Comparison of ENCODE assay signal across 20 cellular contexts in the genomic region with DNA sequence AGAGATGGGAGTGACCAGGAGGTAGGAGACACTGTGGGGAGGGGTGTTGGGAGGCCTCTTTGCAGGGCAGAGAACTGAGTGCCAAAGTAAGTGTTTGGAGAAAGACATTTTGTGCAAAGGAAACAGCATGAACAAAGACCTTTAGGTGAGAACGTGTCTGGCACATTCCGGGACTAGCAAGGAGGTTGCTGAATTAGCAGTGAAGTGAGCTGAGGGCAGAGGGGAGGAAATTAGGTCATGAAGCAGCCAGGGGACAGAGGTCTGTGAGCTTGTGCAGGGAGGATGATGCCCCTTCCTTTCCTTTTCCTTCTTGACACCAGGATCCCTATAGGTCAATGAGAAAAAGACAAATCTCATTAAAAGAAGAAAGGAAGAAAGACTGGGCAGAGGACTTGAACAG. TPM values are rescaled to one million over a fixed set of nuclear protein-coding genes. Genes with fewer than 3 reads are reported as not detected.
DNase-seq lines count a peak whose midpoint lies in the region; ATAC-seq, FAIRE-seq and TF ChIP-seq lines count a peak whose summit lies in the region.
"Had no signal": no experiment of that assay in that cellular context is flagged by ENCODE, and none has a peak within 500 bp of the region (broad histone marks: within the 10 kb centered on the region; RNA-seq: fewer than 3 reads in every experiment).

No MANE protein-coding gene starts in this region.

- H3K36me3 Mint-ChIP-seq in CD8-positive, alpha-beta memory T cell, result no peaks in the 10 kb centered on the region
- no peaks in the 10 kb centered on the region for H3K36me3 Mint-ChIP-seq in activated T-helper 17 cell treated with anti-CD3 and anti-CD28 coated beads, Interleukin-2, amount 50 U/mL, for 72 hours (ENCODE audit: low read depth)
- H3K36me3 Mint-ChIP-seq in nephron (ENCODE audit: low read depth), result no peaks in the 10 kb centered on the region
- no peaks in the 10 kb centered on the region for H3K36me3 Mint-ChIP-seq in activated CD4-positive, alpha-beta T cell treated with anti-CD3 and anti-CD28 coated beads for 36 hours (ENCODE audit: low read depth)
- H3K36me3 Mint-ChIP-seq: CD4-positive, CD25-positive, alpha-beta regulatory T cell had no signal

- H3K27me3 Mint-ChIP-seq in CD8-positive, alpha-beta memory T cell, result peaks cover 4 to 26% of the 10 kb centered on the region in 2 donors
- peaks cover 15% of the 10 kb centered on the region for H3K27me3 Mint-ChIP-seq in activated T-helper 17 cell treated with anti-CD3 and anti-CD28 coated beads, Interleukin-2, amount 50 U/mL, for 72 hours
- no peaks in the 10 kb centered on the region for H3K27me3 Mint-ChIP-seq in nephron (ENCODE audit: low read depth)
- H3K27me3 Mint-ChIP-seq in activated CD4-positive, alpha-beta T cell treated with anti-CD3 and anti-CD28 coated beads for 36 hours, result peaks cover 7% of the 10 kb centered on the region

- ATAC-seq in activated T-helper 17 cell treated with anti-CD3 and anti-CD28 coated beads, Interleukin-2, amount 50 U/mL, for 72 hours (replicated peaks), result no peak
- ATAC-seq in activated CD4-positive, alpha-beta T cell treated with anti-CD3 and anti-CD28 coated beads for 36 hours, result no peak

- H2AFZ ChIP-seq in keratinocyte (ENCODE audit: control insufficient read depth, low read length), result peak overlapping the region; percentile 56

- H3K4me3 ChIP-seq in CD8-positive, alpha-beta memory T cell (ENCODE audit: low read length), result no peak overlapping the region
- H3K4me3 ChIP-seq in keratinocyte (ENCODE audit: control insufficient read depth in 2 of 3, extremely low read depth in 1 of 3, insufficient read depth in 2 of 3, low read depth in 1 of 3, low read length in 3 of 3) (no peak overlapping the region), kidney (ENCODE audit: low read length in 2 of 2) (no peak overlapping the region)
- H3K4me3 ChIP-seq: MG63 had no signal

- POLR2A ChIA-PET in CD8-positive, alpha-beta memory T cell (lab: Charles Lee), result no interaction called here
- POLR2A ChIA-PET in activated CD4-positive, alpha-beta T cell treated with anti-CD3 and anti-CD28 coated beads for 36 hours (lab: Charles Lee), result no interaction called here

- DNase-seq in CD8-positive, alpha-beta memory T cell, result peak in 3 of 5 donors; percentile 6 to 28 (median 12)
- no peak for DNase-seq in keratinocyte (ENCODE audit: low read depth, low spot score)
- no peak for DNase-seq in kidney
- DNase-seq in activated CD4-positive, alpha-beta T cell treated with anti-CD3 and anti-CD28 coated beads for 36 hours, result no peak
- no peak for DNase-seq in COR-L47 (lab: John Stamatoyannopoulos, UW)
- no peak for DNase-seq in nucleus accumbens (lab: John Stamatoyannopoulos, UW)
- DNase-seq: CD4-positive, CD25-positive, alpha-beta regulatory T cell; DND-41; GDM1; GOT3; KBM-7; MG63; NCI-H1105; NCI-H1694 treated with DMSO at 0.1 percent for 48 hours; NCI-H510A; NCI-H82 had no signal

- no peaks in the 10 kb centered on the region for H3K9me3 Mint-ChIP-seq in CD8-positive, alpha-beta memory T cell
- H3K9me3 Mint-ChIP-seq in activated T-helper 17 cell treated with anti-CD3 and anti-CD28 coated beads, Interleukin-2, amount 50 U/mL, for 72 hours, result no peaks in the 10 kb centered on the region
- no peaks in the 10 kb centered on the region for H3K9me3 Mint-ChIP-seq in nephron
- H3K9me3 Mint-ChIP-seq in activated CD4-positive, alpha-beta T cell treated with anti-CD3 and anti-CD28 coated beads for 36 hours (ENCODE audit: low read depth), result no peaks in the 10 kb centered on the region
- H3K9me3 Mint-ChIP-seq: CD4-positive, CD25-positive, alpha-beta regulatory T cell had no signal

- H3K27me3 ChIP-seq in CD8-positive, alpha-beta memory T cell (ENCODE audit: insufficient read depth, low read length, poor library complexity, severe bottlenecking), result no peaks in the 10 kb centered on the region
- no peaks in the 10 kb centered on the region for H3K27me3 ChIP-seq in keratinocyte (ENCODE audit: control insufficient read depth, extremely low read depth, insufficient read depth, low read length)
- H3K27me3 ChIP-seq: MG63 had no signal

- no peak for TF ChIP-seq CTCF in keratinocyte (optimal IDR thresholded peaks at IDR 0.05 in 1 of 3, IDR thresholded peaks at IDR 0.05 in 1 of 3, conservative IDR thresholded peaks at IDR 0.05 in 1 of 3; ENCODE audit: extremely low read depth in 1 of 3, insufficient read depth in 2 of 3, low read length in 3 of 3)
- no peak for TF ChIP-seq CTCF in nephron (IDR thresholded peaks at IDR 0.05; ENCODE audit: unreplicated experiment in 3 of 3)
- no peak for TF ChIP-seq CTCF in kidney (IDR thresholded peaks at IDR 0.05; ENCODE audit: borderline replicate concordance, extremely low read depth, insufficient read depth)

- H3K79me2 ChIP-seq in keratinocyte (ENCODE audit: control insufficient read depth, insufficient read depth, low read length), result no peaks in the 10 kb centered on the region

- H3K27ac Mint-ChIP-seq in CD8-positive, alpha-beta memory T cell, result peak overlapping the region in 7 of 8 donors; percentile 52 to 95 (median 87)
- H3K27ac Mint-ChIP-seq in activated T-helper 17 cell treated with anti-CD3 and anti-CD28 coated beads, Interleukin-2, amount 50 U/mL, for 72 hours, result peak overlapping the region; percentile 37
- peak overlapping the region in 2 of 3 experiments; percentile 17 to 63 for H3K27ac Mint-ChIP-seq in nephron
- no peak overlapping the region for H3K27ac Mint-ChIP-seq in activated CD4-positive, alpha-beta T cell treated with anti-CD3 and anti-CD28 coated beads for 36 hours
- H3K27ac Mint-ChIP-seq: CD4-positive, CD25-positive, alpha-beta regulatory T cell had no signal

- CTCF ChIA-PET in CD8-positive, alpha-beta memory T cell (lab: Charles Lee), result interaction anchor here (1.9 kb wide), 1 partner anchor 12 kb away, joined by 8 read pairs; no protein-coding TSS in a partner anchor
- CTCF ChIA-PET in activated CD4-positive, alpha-beta T cell treated with anti-CD3 and anti-CD28 coated beads for 36 hours (lab: Charles Lee), result interaction anchor here (1.6 to 1.8 kb wide), 2 partner anchors 10 to 12 kb away, joined by 4 to 7 read pairs; no protein-coding TSS in a partner anchor

- H3K36me3 ChIP-seq in CD8-positive, alpha-beta memory T cell (ENCODE audit: insufficient read depth, low read length), result no peaks in the 10 kb centered on the region
- no peaks in the 10 kb centered on the region for H3K36me3 ChIP-seq in keratinocyte (ENCODE audit: control insufficient read depth in 2 of 2, extremely low read depth in 1 of 2, insufficient read depth in 2 of 2, low read length in 2 of 2)
- H3K36me3 ChIP-seq in kidney (ENCODE audit: control insufficient read depth in 1 of 2, insufficient read depth in 2 of 2, low read length in 2 of 2), result no peaks in the 10 kb centered on the region
- H3K36me3 ChIP-seq: MG63 had no signal

- peak overlapping the region in 4 of 7 donors; percentile 41 to 63 (median 49) for H3K4me3 Mint-ChIP-seq in CD8-positive, alpha-beta memory T cell
- no peak overlapping the region for H3K4me3 Mint-ChIP-seq in activated T-helper 17 cell treated with anti-CD3 and anti-CD28 coated beads, Interleukin-2, amount 50 U/mL, for 72 hours
- no peak overlapping the region for H3K4me3 Mint-ChIP-seq in nephron
- H3K4me3 Mint-ChIP-seq in activated CD4-positive, alpha-beta T cell treated with anti-CD3 and anti-CD28 coated beads for 36 hours, result no peak overlapping the region
- H3K4me3 Mint-ChIP-seq: CD4-positive, CD25-positive, alpha-beta regulatory T cell had no signal

- dilution Hi-C loops in keratinocyte (cut with MboI; ENCODE audit: extremely low pct_ligation_motif_present, low sequenced_read_pairs), result no loop called here

- no peak overlapping the region for H3K27ac ChIP-seq in CD8-positive, alpha-beta memory T cell (ENCODE audit: low read depth, low read length)
- H3K27ac ChIP-seq in keratinocyte (ENCODE audit: control insufficient read depth, insufficient read depth, low read length), result no peak overlapping the region
- H3K27ac ChIP-seq in kidney (ENCODE audit: low read depth in 2 of 2, low read length in 2 of 2), result no peak overlapping the region

- H4K20me1 ChIP-seq in keratinocyte (ENCODE audit: control insufficient read depth, extremely low read depth, insufficient read depth, low read length), result no peaks in the 10 kb centered on the region

- H3K9me3 ChIP-seq in CD8-positive, alpha-beta memory T cell (ENCODE audit: low read length), result no peaks in the 10 kb centered on the region
- H3K9me3 ChIP-seq in keratinocyte (ENCODE audit: control insufficient read depth, low read depth, low read length) (no peaks in the 10 kb centered on the region), kidney (ENCODE audit: control insufficient read depth in 1 of 2, low read length in 2 of 2) (no peaks in the 10 kb centered on the region)
- H3K9me3 ChIP-seq: MG63 had no signal

- intact Hi-C loops in kidney (cut with DNase I), result no loop called here
- intact Hi-C loops in activated CD4-positive, alpha-beta T cell treated with anti-CD3 and anti-CD28 coated beads for 36 hours (cut with DNase I, micrococcal nuclease), result no loop called here

- H3K9ac ChIP-seq in keratinocyte (ENCODE audit: control insufficient read depth, extremely low read depth, insufficient read depth, low read length), result no peak overlapping the region
- H3K9ac ChIP-seq in kidney (ENCODE audit: low read length in 2 of 2), result no peak overlapping the region

- peaks cover 9% of the 10 kb centered on the region for H3K4me1 ChIP-seq in CD8-positive, alpha-beta memory T cell (ENCODE audit: insufficient read depth, low read length)
- H3K4me1 ChIP-seq in keratinocyte (ENCODE audit: control insufficient read depth, extremely low read depth, insufficient read depth, low read length) (peaks cover 4% of the 10 kb centered on the region), kidney (ENCODE audit: control insufficient read depth in 1 of 2, insufficient read depth in 1 of 2, low read depth in 1 of 2, low read length in 2 of 2) (peaks cover 0 to 3% of the 10 kb centered on the region in 2 donors)

- H3K4me2 ChIP-seq in keratinocyte (ENCODE audit: control insufficient read depth, extremely low read depth, insufficient read depth, low read depth, low read length), result no peak overlapping the region

- no peaks in the 10 kb centered on the region for H3K9me1 ChIP-seq in keratinocyte (ENCODE audit: control insufficient read depth, extremely low read depth, insufficient read depth, low read length)

- FAIRE-seq in keratinocyte (lab: Jason Lieb, UNC) (no peak), kidney (lab: Jason Lieb, UNC) (no peak)
- FAIRE-seq: D721Med, GM12892 had no signal

- peaks cover 0 to 12% (median 9%) of the 10 kb centered on the region in 3 donors for H3K4me1 Mint-ChIP-seq in CD8-positive, alpha-beta memory T cell
- no peaks in the 10 kb centered on the region for H3K4me1 Mint-ChIP-seq in activated T-helper 17 cell treated with anti-CD3 and anti-CD28 coated beads, Interleukin-2, amount 50 U/mL, for 72 hours
- peaks cover 28% of the 10 kb centered on the region for H3K4me1 Mint-ChIP-seq in nephron
- no peaks in the 10 kb centered on the region for H3K4me1 Mint-ChIP-seq in activated CD4-positive, alpha-beta T cell treated with anti-CD3 and anti-CD28 coated beads for 36 hours
- H3K4me1 Mint-ChIP-seq: CD4-positive, CD25-positive, alpha-beta regulatory T cell had no signal

RNA-seq across cellular contexts. Expression of a gene that starts 21.4 kb away (rescaled TPM):
- 100 to 1,000 TPM; 169 to 175 TPM for total RNA-seq in CD8-positive, alpha-beta memory T cell
- 21.4 TPM for polyA plus RNA-seq in CD8-positive, alpha-beta memory T cell
- total RNA-seq in activated T-helper 17 cell treated with anti-CD3 and anti-CD28 coated beads, Interleukin-2, amount 50 U/mL, for 72 hours, result 100 to 1,000 TPM in 1 of 2 donors, 10 to 100 TPM in 1; 94.5 to 174 TPM
- polyA plus RNA-seq in keratinocyte (320 to 367 TPM (median 348 TPM) in 3 replicates), kidney (ENCODE audit: insufficient read depth, low read depth, low replicate concordance) (144 TPM)
- 90.5 TPM for polyA plus RNA-seq in keratinocyte (2011; ENCODE audit: low read depth)
- 297 and 432 TPM in 2 replicates for polyA plus RNA-seq in keratinocyte (2011; cell fraction: cytosol; rRNA removed)
- polyA plus RNA-seq in keratinocyte (2011; cell fraction: nucleus; rRNA removed), result 222 and 232 TPM in 2 replicates
- 128 and 274 TPM in 2 replicates for polyA plus RNA-seq in keratinocyte (2012; ENCODE audit: low replicate concordance)
- polyA minus RNA-seq in keratinocyte, result 628 to 681 TPM (median 664 TPM) in 3 replicates
- 518 TPM for polyA minus RNA-seq in keratinocyte (2011; cell fraction: cytosol; rRNA and poly(A)+ RNA removed)
- 182 and 188 TPM in 2 replicates for polyA minus RNA-seq in keratinocyte (2011; cell fraction: nucleus; rRNA and poly(A)+ RNA removed)
- total RNA-seq in kidney, result 70.3 TPM
- total RNA-seq in activated CD4-positive, alpha-beta T cell treated with anti-CD3 and anti-CD28 coated beads for 36 hours, result 100 to 1,000 TPM; 183 to 189 TPM

RNA-seq across cellular contexts. Expression of a gene that starts 38.5 kb away (rescaled TPM):
- 10 to 100 TPM; 45.6 to 51.7 TPM for total RNA-seq in CD8-positive, alpha-beta memory T cell
- 38.0 TPM for polyA plus RNA-seq in CD8-positive, alpha-beta memory T cell
- total RNA-seq in activated T-helper 17 cell treated with anti-CD3 and anti-CD28 coated beads, Interleukin-2, amount 50 U/mL, for 72 hours, result 10 to 100 TPM; 30.5 to 34.4 TPM
- polyA plus RNA-seq in keratinocyte (22.8 to 42.5 TPM (median 29.1 TPM) in 3 replicates), kidney (ENCODE audit: insufficient read depth, low read depth, low replicate concordance) (10.1 TPM)
- 66.5 TPM for polyA plus RNA-seq in keratinocyte (2011; ENCODE audit: low read depth)
- 20.0 and 34.3 TPM in 2 replicates for polyA plus RNA-seq in keratinocyte (2011; cell fraction: cytosol; rRNA removed)
- polyA plus RNA-seq in keratinocyte (2011; cell fraction: nucleus; rRNA removed), result 32.0 and 36.8 TPM in 2 replicates
- polyA plus RNA-seq in keratinocyte (2012; ENCODE audit: low replicate concordance), result 34.9 and 52.6 TPM in 2 replicates
- 35.9 to 86.8 TPM (median 52.7 TPM) in 3 replicates for polyA minus RNA-seq in keratinocyte
- 32.0 TPM for polyA minus RNA-seq in keratinocyte (2011; cell fraction: cytosol; rRNA and poly(A)+ RNA removed)
- 28.1 and 65.2 TPM in 2 replicates for polyA minus RNA-seq in keratinocyte (2011; cell fraction: nucleus; rRNA and poly(A)+ RNA removed)
- 63.1 TPM for total RNA-seq in kidney
- 10 to 100 TPM; 41.4 to 43.5 TPM for total RNA-seq in activated CD4-positive, alpha-beta T cell treated with anti-CD3 and anti-CD28 coated beads for 36 hours

Comparison
In these comparisons a context has a peak if more than half of its experiments do, and no peak if none do; other contexts are left out.
1. DNase-seq: peak in CD8-positive, alpha-beta memory T cell (3 of 5); none in keratinocyte (single experiment), kidney (single experiment), activated CD4-positive, alpha-beta T cell treated with anti-CD3 and anti-CD28 coated beads for 36 hours (single experiment), COR-L47 (single experiment) and nucleus accumbens (0 of 56).
2. H3K4me3 Mint-ChIP-seq: peak in CD8-positive, alpha-beta memory T cell (4 of 7); none in activated T-helper 17 cell treated with anti-CD3 and anti-CD28 coated beads, Interleukin-2, amount 50 U/mL, for 72 hours (single experiment), nephron (0 of 3) and activated CD4-positive, alpha-beta T cell treated with anti-CD3 and anti-CD28 coated beads for 36 hours (single experiment).